In the genomic region with DNA sequence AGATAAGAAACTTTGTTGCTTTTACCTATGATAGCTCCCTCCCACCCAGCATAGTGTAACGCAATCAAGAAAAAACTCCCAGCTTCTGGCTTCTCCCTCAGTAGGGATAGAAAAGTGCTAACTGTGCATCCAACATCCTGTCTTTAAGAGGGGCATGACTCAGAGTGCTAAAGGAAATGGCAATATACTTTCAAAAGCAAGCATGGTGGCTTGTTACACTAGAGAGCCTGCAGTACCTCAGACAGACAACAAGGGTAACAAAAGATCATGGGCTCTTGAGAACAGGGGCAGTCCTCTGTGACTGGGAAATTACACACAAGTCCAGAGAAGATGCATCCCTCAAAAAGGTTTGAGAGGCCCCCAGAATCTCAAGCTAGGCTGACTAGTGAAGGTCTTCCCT, we compare ENCODE assay signal across 13 cellular contexts. TPM values are rescaled to one million over a fixed set of nuclear protein-coding genes. Genes with fewer than 3 reads are reported as not detected.
DNase-seq lines count a peak whose midpoint lies in the region; ATAC-seq and TF ChIP-seq lines count a peak whose summit lies in the region.
"Had no signal": no experiment of that assay in that cellular context is flagged by ENCODE, and none has a peak within 500 bp of the region (broad histone marks: within the 10 kb centered on the region; RNA-seq: fewer than 3 reads in every experiment).

No MANE protein-coding gene starts in this region.

- H3K4me3 Mint-ChIP-seq in activated CD4-positive, alpha-beta T cell treated with anti-CD3 and anti-CD28 coated beads for 36 hours = no peak overlapping the region
- H3K4me3 Mint-ChIP-seq: H9 had no signal

- no peaks in the 10 kb centered on the region for H3K4me1 Mint-ChIP-seq in activated CD4-positive, alpha-beta T cell treated with anti-CD3 and anti-CD28 coated beads for 36 hours

- no peak overlapping the region for H3K9ac ChIP-seq in fibroblast of lung (ENCODE audit: insufficient read depth, low read length)

- intact Hi-C loops in activated CD4-positive, alpha-beta T cell treated with anti-CD3 and anti-CD28 coated beads for 36 hours (cut with DNase I, micrococcal nuclease) = no loop called here

- no peaks in the 10 kb centered on the region for H3K27me3 ChIP-seq in SJSA1 (replicated peaks)
- no peaks in the 10 kb centered on the region for H3K27me3 ChIP-seq in fibroblast of lung (ENCODE audit: control insufficient read depth, insufficient read depth, low read length)

- H3K9me3 ChIP-seq in SJSA1 (replicated peaks) (peaks cover under 1% of the 10 kb centered on the region; the same call in 1 of the 2 replicates), fibroblast of lung (ENCODE audit: control insufficient read depth, insufficient read depth, low read depth, low read length) (no peaks in the 10 kb centered on the region)
- H3K9me3 ChIP-seq: thoracic aorta had no signal

- H2AFZ ChIP-seq in fibroblast of lung (ENCODE audit: low read length) = no peak overlapping the region
- H2AFZ ChIP-seq: PC-9 had no signal

- no peak overlapping the region for H3K4me3 ChIP-seq in SJSA1
- no peak overlapping the region for H3K4me3 ChIP-seq in fibroblast of lung (replicated peaks in 1 of 4; ENCODE audit: control extremely low read depth in 1 of 4, insufficient read depth in 1 of 4, low read depth in 3 of 4, low read length in 4 of 4)
- H3K4me3 ChIP-seq: PC-9, thoracic aorta had no signal

- H3K36me3 Mint-ChIP-seq in activated CD4-positive, alpha-beta T cell treated with anti-CD3 and anti-CD28 coated beads for 36 hours (ENCODE audit: low read depth) = no peaks in the 10 kb centered on the region

- H3K27ac Mint-ChIP-seq in activated CD4-positive, alpha-beta T cell treated with anti-CD3 and anti-CD28 coated beads for 36 hours = no peak overlapping the region

- H3K4me1 ChIP-seq in SJSA1 (replicated peaks) = peaks cover 10% of the 10 kb centered on the region
- H3K4me1 ChIP-seq in fibroblast of lung (ENCODE audit: control insufficient read depth, extremely low read depth, insufficient read depth, low read length) = no peaks in the 10 kb centered on the region

- H3K27ac ChIP-seq in SJSA1 (peak overlapping the region; percentile 11), fibroblast of lung (ENCODE audit: insufficient read depth, low read length) (no peak overlapping the region)
- H3K27ac ChIP-seq: PC-9, thoracic aorta had no signal

- TF ChIP-seq CTCF in fibroblast of lung (conservative IDR thresholded peaks at IDR 0.05 in 1 of 2, IDR thresholded peaks at IDR 0.05 in 1 of 2; ENCODE audit: low read depth in 1 of 2, low read length in 2 of 2) = no peak

- H3K36me3 ChIP-seq in SJSA1 (no peaks in the 10 kb centered on the region), fibroblast of lung (ENCODE audit: control insufficient read depth, insufficient read depth, low read length) (no peaks in the 10 kb centered on the region)

- no peaks in the 10 kb centered on the region for H4K20me1 ChIP-seq in fibroblast of lung (ENCODE audit: control insufficient read depth, extremely low read depth, insufficient read depth, low read length)

- H3K9me3 Mint-ChIP-seq in activated CD4-positive, alpha-beta T cell treated with anti-CD3 and anti-CD28 coated beads for 36 hours (ENCODE audit: low read depth) = no peaks in the 10 kb centered on the region
- H3K9me3 Mint-ChIP-seq: H9 had no signal

- no peak overlapping the region for H3K4me2 ChIP-seq in fibroblast of lung (ENCODE audit: extremely low read depth, insufficient read depth, low read length)
- H3K4me2 ChIP-seq: PC-9 had no signal

- ATAC-seq in activated CD4-positive, alpha-beta T cell treated with anti-CD3 and anti-CD28 coated beads for 36 hours = peak; percentile 77
- no peak for ATAC-seq in activated CD4-positive, CD25-positive, alpha-beta regulatory T cell treated with anti-CD3 and anti-CD28 coated beads, Interleukin-2, amount 50 U/mL, for 24 hours

- H3K27me3 Mint-ChIP-seq in activated CD4-positive, alpha-beta T cell treated with anti-CD3 and anti-CD28 coated beads for 36 hours = no peaks in the 10 kb centered on the region

- no peaks in the 10 kb centered on the region for H3K79me2 ChIP-seq in fibroblast of lung (ENCODE audit: control insufficient read depth, insufficient read depth, low read length)

- DNase-seq in activated CD4-positive, alpha-beta T cell treated with anti-CD3 and anti-CD28 coated beads for 36 hours = no peak
- no peak for DNase-seq in activated CD4-positive, alpha-beta T cell treated with anti-CD3 and anti-CD28 coated beads, Interleukin-2, amount 50 U/mL, for 4 hours
- DNase-seq in SJSA1 (ENCODE audit: low read depth in 1 of 2, low spot score in 2 of 2) (peak in 1 of 2 experiments; percentile 63), fibroblast of lung (ENCODE audit: low read depth in 2 of 2) (peak; percentile 15 to 47), stromal cell of bone marrow (ENCODE audit: low read depth) (peak; percentile 3), GM19240 (ENCODE audit: insufficient read length, low spot score) (no peak), iPS-NIHi11 (ENCODE audit: low spot score) (no peak)
- DNase-seq: amniotic stem cell; effector CD4-positive, alpha-beta T cell; H9; PC-9 had no signal

- CTCF ChIA-PET in activated CD4-positive, alpha-beta T cell treated with anti-CD3 and anti-CD28 coated beads for 36 hours (lab: Charles Lee) = no interaction called here

- POLR2A ChIA-PET in activated CD4-positive, alpha-beta T cell treated with anti-CD3 and anti-CD28 coated beads for 36 hours (lab: Charles Lee) = no interaction called here

RNA-seq across cellular contexts. Expression of gene PRELID2, which starts 37.8 kb away (rescaled TPM):
- total RNA-seq in activated CD4-positive, alpha-beta T cell treated with anti-CD3 and anti-CD28 coated beads for 36 hours = 1 to 10 TPM; 3.2 to 3.3 TPM
- total RNA-seq in SJSA1 (2014; rRNA removed; shearing (Covaris generic)) = 28.4 and 29.2 TPM in 2 replicates
- 26.5 and 27.9 TPM in 2 replicates for total RNA-seq in fibroblast of lung
- 6.1 and 6.7 TPM in 2 replicates for polyA plus RNA-seq in fibroblast of lung
- polyA plus RNA-seq in fibroblast of lung (2012) = 5.2 and 5.4 TPM in 2 replicates
- 3.0 and 4.0 TPM in 2 replicates for polyA minus RNA-seq in fibroblast of lung (ENCODE audit: low replicate concordance)

Comparison
In these comparisons a context has a peak if more than half of its experiments do, and no peak if none do; other contexts are left out.
1. DNase-seq: peak in fibroblast of lung (2 of 2) and stromal cell of bone marrow (single experiment); none in activated CD4-positive, alpha-beta T cell treated with anti-CD3 and anti-CD28 coated beads for 36 hours (single experiment), activated CD4-positive, alpha-beta T cell treated with anti-CD3 and anti-CD28 coated beads, Interleukin-2, amount 50 U/mL, for 4 hours (0 of 2), GM19240 (single experiment) and iPS-NIHi11 (single experiment).